ENCODE assay signal across 1 cellular context in genomic region chr17:6651483-6652452, GRCh38.
TF ChIP-seq lines count a peak whose summit lies in the region.

Gene C17orf100 (plus strand): TSS chr17:6651762. CDS start chr17:6651914, 152 bp downstream.
Gene MED31 (minus strand): TSS chr17:6651605. CDS start chr17:6651528, 77 bp downstream.

TF ChIP-seq in HepG2, 621 proteins besides CTCF, POLR2A, EP300 and RAD21 (continued from another document and continues in another):
- TF ChIP-seq ZNF574 (CRISPR knock-in tag; IDR thresholded peaks at IDR 0.05) (peak; percentile 74), JARID2 (CRISPR knock-in tag; IDR thresholded peaks at IDR 0.05; ENCODE audit: insufficient replicate concordance) (peak; percentile 48), GMEB2 (CRISPR knock-in tag; IDR thresholded peaks at IDR 0.05; ENCODE audit: low read depth) (no peak), ZNF644 (CRISPR knock-in tag; IDR thresholded peaks at IDR 0.05; ENCODE audit: low read depth) (no peak), ZNF432 (CRISPR knock-in tag; IDR thresholded peaks at IDR 0.05; ENCODE audit: borderline replicate concordance) (no peak), ERF (CRISPR knock-in tag; IDR thresholded peaks at IDR 0.05) (peak; percentile 91; the same call in 1 of the 2 replicates), PCBP1 (IDR thresholded peaks at IDR 0.05; ENCODE audit: borderline replicate concordance, low read depth, low read length) (0 out of 2 replicates have a peak, but pooled peaks have one; percentile 12), TCF7L2 (IDR thresholded peaks at IDR 0.05; ENCODE audit: low read depth, low read length) (no peak), ZHX1 (CRISPR knock-in tag; IDR thresholded peaks at IDR 0.05; ENCODE audit: low read depth) (peak; percentile 81; the same call in 1 of the 2 replicates), ZNF407 (CRISPR knock-in tag; IDR thresholded peaks at IDR 0.05; ENCODE audit: not compliant biosample characterization) (peak; percentile 99), ZBTB46 (CRISPR knock-in tag; IDR thresholded peaks at IDR 0.05; ENCODE audit: borderline replicate concordance) (peak; percentile 62; the same call in 1 of the 2 replicates), SMARCE1 (IDR thresholded peaks at IDR 0.05; ENCODE audit: borderline replicate concordance) (no peak), ZNF639 (CRISPR knock-in tag; conservative IDR thresholded peaks at IDR 0.05) (peak; percentile 63; the same call in 1 of the 2 replicates), ZNF652 (CRISPR knock-in tag; IDR thresholded peaks at IDR 0.05; ENCODE audit: borderline replicate concordance, low read depth) (peak; percentile 25), HDAC2 (CRISPR knock-in tag; IDR thresholded peaks at IDR 0.05) (peak; percentile 17), ZIK1 (CRISPR knock-in tag; IDR thresholded peaks at IDR 0.05; ENCODE audit: borderline replicate concordance, low read depth) (peak; percentile 99), LBX2 (CRISPR knock-in tag; IDR thresholded peaks at IDR 0.05; ENCODE audit: borderline replicate concordance) (peak; percentile 98), ZNF441 (CRISPR knock-in tag; IDR thresholded peaks at IDR 0.05; ENCODE audit: borderline replicate concordance) (peak; percentile 78; the same call in 1 of the 2 replicates), ZNF850 (CRISPR knock-in tag; conservative IDR thresholded peaks at IDR 0.05) (no peak), MTF2 (CRISPR knock-in tag; IDR thresholded peaks at IDR 0.05; ENCODE audit: borderline replicate concordance) (no peak; the same call in 1 of the 2 replicates), NAIF1 (CRISPR knock-in tag; IDR thresholded peaks at IDR 0.05; ENCODE audit: borderline replicate concordance) (peak; percentile 93; the same call in 1 of the 2 replicates), PRDM10 (CRISPR knock-in tag; IDR thresholded peaks at IDR 0.05; ENCODE audit: low read depth) (no peak; the same call in 1 of the 2 replicates), FOSL2 (CRISPR knock-in tag; IDR thresholded peaks at IDR 0.05) (no peak; the same call in 1 of the 2 replicates), SAFB2 (CRISPR knock-in tag; IDR thresholded peaks at IDR 0.05; ENCODE audit: borderline replicate concordance, low read depth) (peak; percentile 72), ZBTB1 (CRISPR knock-in tag; IDR thresholded peaks at IDR 0.05; ENCODE audit: borderline replicate concordance) (no peak), NR1H2 (CRISPR knock-in tag; IDR thresholded peaks at IDR 0.05; ENCODE audit: borderline replicate concordance, low read depth) (peak; percentile 98), PBX3 (CRISPR knock-in tag; IDR thresholded peaks at IDR 0.05; ENCODE audit: borderline replicate concordance) (peak; percentile 57; the same call in 1 of the 2 replicates)
